In genomic region chr7:18511351-18511750, GRCh38 we compare ENCODE assay signal across 20 cellular contexts. TPM values are rescaled to one million over a fixed set of nuclear protein-coding genes. Genes with fewer than 3 reads are reported as not detected.
DNase-seq lines count a peak whose midpoint lies in the region; ATAC-seq, FAIRE-seq and TF ChIP-seq lines count a peak whose summit lies in the region.
"Had no signal": no experiment of that assay in that cellular context is flagged by ENCODE, and none has a peak within 500 bp of the region (broad histone marks: within the 10 kb centered on the region; RNA-seq: fewer than 3 reads in every experiment).

No MANE protein-coding gene starts in this region.

- no peak for TF ChIP-seq POLR2A in GM12892 (IDR thresholded peaks at IDR 0.05; ENCODE audit: low read depth, low read length)
- no peak for TF ChIP-seq POLR2A in upper lobe of left lung (IDR thresholded peaks at IDR 0.05)
- no peak for TF ChIP-seq POLR2A in adrenal gland (IDR thresholded peaks at IDR 0.05)

- no peak overlapping the region for H3K9ac ChIP-seq in neuronal stem cell (ENCODE audit: low read depth, low read length, poor library complexity)

- no peak overlapping the region for H3K4me2 ChIP-seq in neuronal stem cell (ENCODE audit: insufficient read depth, low read length, poor library complexity, severe bottlenecking)
- H3K4me2 ChIP-seq: GM23338 had no signal

- TF ChIP-seq EP300 in upper lobe of left lung (IDR thresholded peaks at IDR 0.05): no peak

- no peak overlapping the region for H3K4ac ChIP-seq in neuronal stem cell (ENCODE audit: low read length)

- H3K23ac ChIP-seq in neuronal stem cell (ENCODE audit: low read depth, low read length, poor library complexity): no peak overlapping the region

- ATAC-seq in upper lobe of left lung (ENCODE audit: low FRiP score in 2 of 2): no peak
- ATAC-seq: GM23338, heart left ventricle had no signal

- H2BK5ac ChIP-seq in neuronal stem cell (ENCODE audit: low read length): no peak overlapping the region

- H3K27ac ChIP-seq in tibial artery (peak overlapping the region; percentile 5 to 74), upper lobe of left lung (no peak overlapping the region), adrenal gland (no peak overlapping the region), neuronal stem cell (replicated peaks; ENCODE audit: low read length) (no peak overlapping the region)
- H3K27ac ChIP-seq: heart left ventricle, left ventricle myocardium inferior, Peyer's patch, sigmoid colon had no signal

- H3K14ac ChIP-seq in neuronal stem cell (ENCODE audit: low read length): no peak overlapping the region

- DNase-seq in GM12892 (ENCODE audit: insufficient read length) (no peak), RPMI7951 (ENCODE audit: low read depth) (peak; percentile 44), glomerular visceral epithelial cell (ENCODE audit: extremely low spot score) (peak; percentile 47), tibial artery (no peak), upper lobe of left lung (no peak), adrenal gland (no peak), neuronal stem cell (ENCODE audit: low spot score) (no peak)
- DNase-seq: activated CD4-positive, alpha-beta memory T cell treated with anti-CD3 and anti-CD28 coated beads, Interleukin-2, amount 10 ng/mL, durations not matched to agents 7 days and 5 days; activated gamma-delta T cell treated with Interleukin-2 at 50 U/mL for 16 hours; CD8-positive, alpha-beta memory T cell; cortex of kidney; DMS79 treated with DMSO at 0.1 percent for 48 hours; heart left ventricle; left ventricle myocardium inferior; NCI-H446 treated with DMSO at 0.1 percent for 48 hours; Peyer's patch; posterior cingulate gyrus; sigmoid colon; stimulated activated CD8-positive, alpha-beta memory T cell treated with anti-CD3 and anti-CD28 coated beads, Interleukin-4, amount 100 ng/mL, for 48 hours had no signal

- no peak overlapping the region for H4K91ac ChIP-seq in neuronal stem cell (ENCODE audit: low read depth, low read length, poor library complexity)

- no peak overlapping the region for H3K18ac ChIP-seq in neuronal stem cell (ENCODE audit: low read length)

- no peak overlapping the region for H2AK5ac ChIP-seq in neuronal stem cell (ENCODE audit: low read depth, low read length)

- intact Hi-C loops in tibial artery (cut with DNase I; ENCODE audit: low total_unique reads) (no loop called here), adrenal gland (cut with DNase I) (no loop called here)

- H3K79me1 ChIP-seq in neuronal stem cell (ENCODE audit: low read depth, low read length): no peaks in the 10 kb centered on the region

- FAIRE-seq in GM12892 (lab: Jason Lieb, UNC): peak; percentile 21

- H3K36me3 ChIP-seq in tibial artery (no peaks in the 10 kb centered on the region), upper lobe of left lung (no peaks in the 10 kb centered on the region), adrenal gland (replicated peaks in 1 of 2) (no peaks in the 10 kb centered on the region), neuronal stem cell (replicated peaks in 1 of 2; ENCODE audit: control insufficient read depth in 2 of 2, insufficient read depth in 2 of 2, low read length in 2 of 2) (no peaks in the 10 kb centered on the region)
- H3K36me3 ChIP-seq: heart left ventricle, left ventricle myocardium inferior, Peyer's patch, sigmoid colon had no signal

- H3K4me3 ChIP-seq in tibial artery (no peak overlapping the region), upper lobe of left lung (no peak overlapping the region), adrenal gland (no peak overlapping the region), neuronal stem cell (ENCODE audit: low read length in 2 of 2) (no peak overlapping the region)
- H3K4me3 ChIP-seq: GM23338, left ventricle myocardium inferior, Peyer's patch, sigmoid colon had no signal

- H3K4me1 ChIP-seq in tibial artery: peaks cover 0 to 74% (median 13%) of the 10 kb centered on the region in 4 donors
- H3K4me1 ChIP-seq in upper lobe of left lung: peaks cover 6 to 13% (median 6%) of the 10 kb centered on the region in 4 donors
- no peaks in the 10 kb centered on the region for H3K4me1 ChIP-seq in adrenal gland (replicated peaks in 1 of 2)
- H3K4me1 ChIP-seq in neuronal stem cell (ENCODE audit: control insufficient read depth in 2 of 2, insufficient read depth in 1 of 2, low read depth in 1 of 2, low read length in 2 of 2): peaks cover 2 to 3% of the 10 kb centered on the region in 2 donors
- H3K4me1 ChIP-seq: Peyer's patch had no signal

- H3K9me3 ChIP-seq in tibial artery (no peaks in the 10 kb centered on the region), upper lobe of left lung (no peaks in the 10 kb centered on the region), adrenal gland (replicated peaks in 1 of 3) (no peaks in the 10 kb centered on the region), neuronal stem cell (replicated peaks in 1 of 2; ENCODE audit: control insufficient read depth in 2 of 2, insufficient read depth in 1 of 2, low read depth in 1 of 2, low read length in 2 of 2) (no peaks in the 10 kb centered on the region)
- H3K9me3 ChIP-seq: heart left ventricle, Peyer's patch, sigmoid colon had no signal

- H2BK12ac ChIP-seq in neuronal stem cell (ENCODE audit: low read length): no peak overlapping the region

- no peak overlapping the region for H2AFZ ChIP-seq in neuronal stem cell (ENCODE audit: low read length)
- H2AFZ ChIP-seq: GM23338 had no signal

- no peak overlapping the region for H2BK15ac ChIP-seq in neuronal stem cell (ENCODE audit: low read length)

- 90 to 92% methylated on average over 3 of the region's 3 CpGs for WGBS in upper lobe of left lung, 2 donors
- WGBS in adrenal gland, 4 donors: 92 to 97% (median 95%) methylated on average over 3 of the region's 3 CpGs
- WGBS in neuronal stem cell (ENCODE audit: extremely low coverage in 2 of 2, insufficient read length in 2 of 2, insufficient replicate concordance in 1 of 2), 2 donors: no CpG with 5 or more reads among the region's 3 CpGs

- no peak overlapping the region for H4K8ac ChIP-seq in neuronal stem cell (ENCODE audit: low read depth, low read length)

- H3K27me3 ChIP-seq in tibial artery (no peaks in the 10 kb centered on the region), upper lobe of left lung (no peaks in the 10 kb centered on the region), adrenal gland (no peaks in the 10 kb centered on the region), neuronal stem cell (ENCODE audit: control insufficient read depth in 3 of 3, insufficient read depth in 3 of 3, low read depth in 1 of 3, low read length in 3 of 3) (no peaks in the 10 kb centered on the region)
- H3K27me3 ChIP-seq: heart left ventricle, Peyer's patch, sigmoid colon had no signal

- TF ChIP-seq CTCF in tibial artery (IDR thresholded peaks at IDR 0.05) (no peak), upper lobe of left lung (IDR thresholded peaks at IDR 0.05) (no peak), adrenal gland (IDR thresholded peaks at IDR 0.05) (no peak)

- no peak overlapping the region for H2BK120ac ChIP-seq in neuronal stem cell (ENCODE audit: low read depth, low read length)

RNA-seq across cellular contexts. Expression of gene HDAC9, which starts 15.8 kb away (rescaled TPM):
- 21.3 TPM for polyA plus RNA-seq in GM12892 (2012; ENCODE audit: missing spikeins)
- 15.5 and 21.1 TPM in 2 replicates for total RNA-seq in RPMI7951 (2014; rRNA removed; shearing (Covaris generic))
- total RNA-seq in upper lobe of left lung (10 to 100 TPM in 3 of 6 donors, 1 to 10 TPM in 3; 8.4 to 23.1 (median 10.4) TPM), adrenal gland (10 to 100 TPM in 3 of 8 donors, 1 to 10 TPM in 5; 2.6 to 23.1 (median 6.1) TPM)
- 1 to 10 TPM; 2.7 to 8.1 (median 7.7) TPM for polyA plus RNA-seq in adrenal gland
- polyA plus RNA-seq in neuronal stem cell (2013, experiment 1 of 2): 21.9 TPM
- polyA plus RNA-seq in neuronal stem cell (2013, experiment 2 of 2): 21.7 TPM

Comparison
In these comparisons a context has a peak if more than half of its experiments do, and no peak if none do; other contexts are left out.
1. DNase-seq: peak in RPMI7951 (single experiment) and glomerular visceral epithelial cell (single experiment); none in GM12892 (single experiment), tibial artery (0 of 2), upper lobe of left lung (0 of 2), adrenal gland (0 of 7) and neuronal stem cell (single experiment).
2. H3K27ac ChIP-seq: peak in tibial artery (2 of 2); none in upper lobe of left lung (0 of 4), adrenal gland (0 of 5) and neuronal stem cell (single experiment).